Comparison of ENCODE assay signal across 8 cellular contexts in the genomic region with DNA sequence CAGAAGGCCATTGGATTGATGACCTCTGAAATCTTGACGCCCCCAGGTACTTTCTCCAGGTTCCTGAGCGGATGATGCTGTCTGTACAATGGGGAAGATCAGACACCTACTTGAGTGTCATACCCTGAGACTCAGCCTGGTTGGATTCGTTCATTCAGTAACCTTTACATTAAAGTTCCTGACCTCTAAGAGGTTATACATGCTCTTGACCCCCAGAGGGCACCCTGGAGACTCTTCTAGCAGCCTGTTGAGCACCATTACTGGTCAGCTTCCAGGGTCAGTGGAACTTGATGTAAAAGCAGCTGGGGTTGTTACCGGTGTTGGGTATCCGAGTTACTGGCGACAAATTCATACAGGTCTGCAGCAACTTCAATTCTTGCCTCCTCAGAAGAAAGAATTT.
DNase-seq lines count a peak whose midpoint lies in the region; ATAC-seq and TF ChIP-seq lines count a peak whose summit lies in the region.

No MANE protein-coding gene starts in this region.

- no peak overlapping the region for H3K4me3 ChIP-seq in OCI-LY3 (ENCODE audit: low read length)

- DNase-seq in activated CD8-positive, alpha-beta memory T cell treated with anti-CD3 and anti-CD28 coated beads, Interleukin-2, amount 10 ng/mL, durations not matched to agents 7 days and 5 days: peak; percentile 53
- DNase-seq in activated CD8-positive, alpha-beta memory T cell treated with anti-CD3 and anti-CD28 coated beads for 24 hours: no peak
- DNase-seq in HEK293T (ENCODE audit: extremely low spot score) (peak; percentile 65), erythroblast (lab: John Stamatoyannopoulos, UW) (peak; percentile 66 to 75), middle frontal gyrus (ENCODE audit: extremely low spot score, low spot score) (no peak), sciatic nerve (ENCODE audit: low spot score) (no peak)

- H3K4me1 Mint-ChIP-seq in activated CD8-positive, alpha-beta memory T cell treated with anti-CD3 and anti-CD28 coated beads, Interleukin-2, amount 10 ng/mL, durations not matched to agents 7 days and 5 days: no peaks in the 10 kb centered on the region
- H3K4me1 Mint-ChIP-seq in stimulated activated memory B cell treated with anti-CD40 and anti-IgM and Interleukin-4, amounts not matched to agents 10 μg/mL and 1 μg/mL and 100 μg/mL, for 72 hours: no peaks in the 10 kb centered on the region

- H3K4me3 Mint-ChIP-seq in activated CD8-positive, alpha-beta memory T cell treated with anti-CD3 and anti-CD28 coated beads, Interleukin-2, amount 10 ng/mL, durations not matched to agents 7 days and 5 days: no peak overlapping the region
- no peak overlapping the region for H3K4me3 Mint-ChIP-seq in stimulated activated memory B cell treated with anti-CD40 and anti-IgM and Interleukin-4, amounts not matched to agents 10 μg/mL and 1 μg/mL and 100 μg/mL, for 72 hours

- H3K27me3 Mint-ChIP-seq in activated CD8-positive, alpha-beta memory T cell treated with anti-CD3 and anti-CD28 coated beads, Interleukin-2, amount 10 ng/mL, durations not matched to agents 7 days and 5 days: peaks cover 13% of the 10 kb centered on the region
- H3K27me3 Mint-ChIP-seq in stimulated activated memory B cell treated with anti-CD40 and anti-IgM and Interleukin-4, amounts not matched to agents 10 μg/mL and 1 μg/mL and 100 μg/mL, for 72 hours: peaks cover 51% of the 10 kb centered on the region

- TF ChIP-seq CTCF in OCI-LY3 (IDR thresholded peaks at IDR 0.05; ENCODE audit: low read depth, low read length): peak; percentile 55

- no peak overlapping the region for H3K9ac ChIP-seq in OCI-LY3 (ENCODE audit: low read length)

- no peak overlapping the region for H3K4me2 ChIP-seq in OCI-LY3 (ENCODE audit: low read length)

- H3K4me1 ChIP-seq in OCI-LY3 (ENCODE audit: low read length): no peaks in the 10 kb centered on the region

- H3K36me3 ChIP-seq in OCI-LY3 (replicated peaks; ENCODE audit: low read depth, low read length): no peaks in the 10 kb centered on the region

- H2AFZ ChIP-seq in OCI-LY3 (ENCODE audit: low read depth, low read length): no peak overlapping the region

- no peak for TF ChIP-seq POLR2A in erythroblast (IDR thresholded peaks at IDR 0.05; ENCODE audit: low read length)

- no peaks in the 10 kb centered on the region for H4K20me1 ChIP-seq in OCI-LY3 (ENCODE audit: insufficient read depth, low read length)

- CTCF ChIA-PET in activated CD8-positive, alpha-beta memory T cell treated with anti-CD3 and anti-CD28 coated beads, Interleukin-2, amount 10 ng/mL, durations not matched to agents 7 days and 5 days (lab: Charles Lee): interaction anchor here (0.6 to 1.5 kb wide), 4 partner anchors 18 to 505 kb away, joined by 3 to 5 read pairs (median 4); no protein-coding TSS in a partner anchor
- CTCF ChIA-PET in HEK293T (lab: Yijun Ruan, JAX): interaction anchor here (0.6 to 1.3 kb wide), 3 partner anchors 9 to 281 kb away, joined by 3 read pairs; no protein-coding TSS in a partner anchor

- no peaks in the 10 kb centered on the region; the same call in 1 of the 2 replicates for H3K9me3 ChIP-seq in OCI-LY3 (ENCODE audit: insufficient read depth, low read length)

- no peak for ATAC-seq in activated CD8-positive, alpha-beta memory T cell treated with anti-CD3 and anti-CD28 coated beads, Interleukin-2, amount 10 ng/mL, durations not matched to agents 7 days and 5 days
- peak; percentile 35 for ATAC-seq in stimulated activated memory B cell treated with anti-CD40 and anti-IgM and Interleukin-4, amounts not matched to agents 10 μg/mL and 1 μg/mL and 100 μg/mL, for 72 hours
- ATAC-seq in sciatic nerve: no peak

- H3K27me3 ChIP-seq in OCI-LY3 (ENCODE audit: low read depth, low read length): peaks cover 14% of the 10 kb centered on the region

- no peak overlapping the region for H3K27ac Mint-ChIP-seq in activated CD8-positive, alpha-beta memory T cell treated with anti-CD3 and anti-CD28 coated beads, Interleukin-2, amount 10 ng/mL, durations not matched to agents 7 days and 5 days
- no peak overlapping the region for H3K27ac Mint-ChIP-seq in stimulated activated memory B cell treated with anti-CD40 and anti-IgM and Interleukin-4, amounts not matched to agents 10 μg/mL and 1 μg/mL and 100 μg/mL, for 72 hours

- H3K79me2 ChIP-seq in OCI-LY3 (ENCODE audit: low read length): no peaks in the 10 kb centered on the region

- POLR2A ChIA-PET in HEK293T (lab: Yijun Ruan, JAX): interaction anchor here (1.7 kb wide), 1 partner anchor 9 kb away, joined by 5 read pairs; no protein-coding TSS in a partner anchor

- intact Hi-C loops in sciatic nerve (cut with DNase I): loop anchor here (10.0 kb wide), 1 partner anchor 614 kb away; no protein-coding TSS in a partner anchor

- H3K27ac ChIP-seq in OCI-LY3 (ENCODE audit: low read length): no peak overlapping the region

- H3K9me3 Mint-ChIP-seq in activated CD8-positive, alpha-beta memory T cell treated with anti-CD3 and anti-CD28 coated beads, Interleukin-2, amount 10 ng/mL, durations not matched to agents 7 days and 5 days (ENCODE audit: low read depth): no peaks in the 10 kb centered on the region
- peaks cover 9% of the 10 kb centered on the region for H3K9me3 Mint-ChIP-seq in stimulated activated memory B cell treated with anti-CD40 and anti-IgM and Interleukin-4, amounts not matched to agents 10 μg/mL and 1 μg/mL and 100 μg/mL, for 72 hours

- H3K36me3 Mint-ChIP-seq in activated CD8-positive, alpha-beta memory T cell treated with anti-CD3 and anti-CD28 coated beads, Interleukin-2, amount 10 ng/mL, durations not matched to agents 7 days and 5 days: no peaks in the 10 kb centered on the region
- H3K36me3 Mint-ChIP-seq in stimulated activated memory B cell treated with anti-CD40 and anti-IgM and Interleukin-4, amounts not matched to agents 10 μg/mL and 1 μg/mL and 100 μg/mL, for 72 hours: no peaks in the 10 kb centered on the region

TF ChIP-seq in HEK293T, 16 proteins besides CTCF, POLR2A, EP300 and RAD21:
- TF ChIP-seq ELF4 (IDR thresholded peaks at IDR 0.05) (no peak), NFRKB (IDR thresholded peaks at IDR 0.05) (no peak), SP1 (IDR thresholded peaks at IDR 0.05) (no peak), L3MBTL2 (conservative IDR thresholded peaks at IDR 0.05) (no peak), TARDBP (IDR thresholded peaks at IDR 0.05) (no peak), HDGF (IDR thresholded peaks at IDR 0.05; ENCODE audit: borderline replicate concordance) (no peak), ARNT (IDR thresholded peaks at IDR 0.05) (no peak), FOXA1 (IDR thresholded peaks at IDR 0.05) (no peak), CTBP1 (IDR thresholded peaks at IDR 0.05; ENCODE audit: borderline replicate concordance) (no peak), BHLHE40 (IDR thresholded peaks at IDR 0.05; ENCODE audit: borderline replicate concordance) (no peak), FOXM1 (IDR thresholded peaks at IDR 0.05; ENCODE audit: borderline replicate concordance) (no peak), LEF1 (IDR thresholded peaks at IDR 0.05; ENCODE audit: borderline replicate concordance) (no peak), FOXK2 (IDR thresholded peaks at IDR 0.05) (no peak), SUZ12 (IDR thresholded peaks at IDR 0.05) (no peak), ZNF384 (IDR thresholded peaks at IDR 0.05) (no peak)
- TF ChIP-seq, protein P1, sequence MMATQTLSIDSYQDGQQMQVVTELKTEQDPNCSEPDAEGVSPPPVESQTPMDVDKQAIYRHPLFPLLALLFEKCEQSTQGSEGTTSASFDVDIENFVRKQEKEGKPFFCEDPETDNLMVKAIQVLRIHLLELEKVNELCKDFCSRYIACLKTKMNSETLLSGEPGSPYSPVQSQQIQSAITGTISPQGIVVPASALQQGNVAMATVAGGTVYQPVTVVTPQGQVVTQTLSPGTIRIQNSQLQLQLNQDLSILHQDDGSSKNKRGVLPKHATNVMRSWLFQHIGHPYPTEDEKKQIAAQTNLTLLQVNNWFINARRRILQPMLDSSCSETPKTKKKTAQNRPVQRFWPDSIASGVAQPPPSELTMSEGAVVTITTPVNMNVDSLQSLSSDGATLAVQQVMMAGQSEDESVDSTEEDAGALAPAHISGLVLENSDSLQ (IDR thresholded peaks at IDR 0.05): no peak

Comparison
In these comparisons a context has a peak if more than half of its experiments do, and no peak if none do; other contexts are left out.
1. DNase-seq: peak in activated CD8-positive, alpha-beta memory T cell treated with anti-CD3 and anti-CD28 coated beads, Interleukin-2, amount 10 ng/mL, durations not matched to agents 7 days and 5 days (single experiment), HEK293T (single experiment) and erythroblast (2 of 2); none in activated CD8-positive, alpha-beta memory T cell treated with anti-CD3 and anti-CD28 coated beads for 24 hours (single experiment), middle frontal gyrus (single experiment) and sciatic nerve (single experiment).